ENCODE assay signal across 8 cellular contexts in the genomic region with DNA sequence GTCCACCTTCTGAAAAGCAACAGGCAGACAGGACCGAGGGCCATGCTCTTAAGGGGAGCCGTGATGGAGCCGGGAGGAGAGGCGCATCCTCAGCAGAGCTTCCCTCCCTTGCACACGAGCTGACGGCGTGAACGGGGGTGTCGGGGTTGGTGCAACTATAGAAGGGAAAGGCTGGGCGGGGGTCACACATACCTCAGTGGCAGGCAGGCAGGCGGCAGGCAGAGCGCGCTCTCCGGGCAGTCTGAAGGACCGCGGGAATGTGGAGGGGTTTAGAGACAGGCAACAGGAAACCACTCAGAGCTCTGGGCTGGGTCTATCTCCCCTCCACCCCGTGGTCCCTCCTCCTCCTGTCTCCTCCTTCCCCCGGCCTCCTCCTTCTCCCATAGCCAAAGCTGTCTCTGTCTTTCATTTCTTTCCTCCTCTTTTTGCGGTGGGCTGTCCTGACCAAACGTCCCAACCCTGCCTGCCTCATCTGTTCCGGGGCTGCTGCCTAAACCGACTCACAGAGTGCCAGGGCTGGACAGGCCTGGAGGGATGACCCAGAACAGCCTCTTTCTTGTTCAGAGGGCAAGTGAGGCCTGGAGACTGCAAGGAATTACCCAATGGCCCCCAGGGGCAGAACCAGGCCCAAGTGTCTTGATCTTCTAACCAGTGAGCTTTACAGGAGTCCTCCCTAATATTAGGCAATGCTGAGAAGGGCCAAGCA. TPM values are rescaled to one million over a fixed set of nuclear protein-coding genes. Genes with fewer than 3 reads are reported as not detected.
A peak's percentile ranks its signal among the peaks of the same experiment; 100 is the strongest.
DNase-seq lines count a peak whose midpoint lies in the region; ATAC-seq and TF ChIP-seq lines count a peak whose summit lies in the region.

Gene SPARC (minus strand): TSS at position 243 of the 706 bp plus-strand sequence. CDS start 10,727 bp downstream, outside the sequence.

- DNase-seq in CD14-positive monocyte (ENCODE audit: low spot score): no peak
- DNase-seq in HK-2 (ENCODE audit: unreplicated experiment): peak; percentile 79
- peak; percentile 98 for DNase-seq in fibroblast of villous mesenchyme (ENCODE audit: low read depth)
- no peak for DNase-seq in naive thymus-derived CD4-positive, alpha-beta T cell
- peak; percentile 88 to 91 for DNase-seq in aorta
- DNase-seq in erythroblast (lab: John Stamatoyannopoulos, UW): no peak

- no peaks in the 10 kb centered on the region for H3K9me3 ChIP-seq in naive thymus-derived CD4-positive, alpha-beta T cell (ENCODE audit: control insufficient read depth in 2 of 3, low read length in 3 of 3)
- H3K9me3 ChIP-seq in aorta (ENCODE audit: control insufficient read depth, low read length): no peaks in the 10 kb centered on the region

- WGBS in aorta, 2 donors: 1% methylated on average over 22 of the region's 22 CpGs

- H3K9me3 Mint-ChIP-seq in CD14-positive monocyte: peaks cover 0 to 5% (median 0%) of the 10 kb centered on the region in 7 donors
- H3K9me3 Mint-ChIP-seq in naive thymus-derived CD4-positive, alpha-beta T cell: peaks cover 0 to 2% (median 0%) of the 10 kb centered on the region in 11 donors

- no peaks in the 10 kb centered on the region for H3K36me3 Mint-ChIP-seq in CD14-positive monocyte
- H3K36me3 Mint-ChIP-seq in naive thymus-derived CD4-positive, alpha-beta T cell: no peaks in the 10 kb centered on the region

- H3K27me3 ChIP-seq in naive thymus-derived CD4-positive, alpha-beta T cell (ENCODE audit: control insufficient read depth in 2 of 2, insufficient read depth in 2 of 2, low read length in 2 of 2): peaks cover 0 to 4% of the 10 kb centered on the region in 2 donors
- H3K27me3 ChIP-seq in aorta (ENCODE audit: control insufficient read depth in 1 of 2, insufficient read depth in 2 of 2, low read length in 1 of 2): no peaks in the 10 kb centered on the region

- no peaks in the 10 kb centered on the region for H3K36me3 ChIP-seq in naive thymus-derived CD4-positive, alpha-beta T cell (ENCODE audit: control insufficient read depth in 2 of 3, insufficient read depth in 3 of 3, low read length in 3 of 3)
- H3K36me3 ChIP-seq in aorta (ENCODE audit: control insufficient read depth in 1 of 2, insufficient read depth in 2 of 2, low read length in 1 of 2): peaks cover 0 to 2% of the 10 kb centered on the region in 2 donors

- peaks cover 4 to 12% (median 7%) of the 10 kb centered on the region in 3 donors for H3K27me3 Mint-ChIP-seq in CD14-positive monocyte (ENCODE audit: low read depth in 3 of 3)
- H3K27me3 Mint-ChIP-seq in naive thymus-derived CD4-positive, alpha-beta T cell: peaks cover 29 to 52% (median 38%) of the 10 kb centered on the region in 5 donors

- intact Hi-C loops in CD14-positive monocyte (cut with micrococcal nuclease): no loop called here
- intact Hi-C loops in naive thymus-derived CD4-positive, alpha-beta T cell (cut with micrococcal nuclease): no loop called here
- intact Hi-C loops in aorta (cut with DNase I): loop anchor here in 1 of 2 donors (2.0 kb wide), 1 partner anchor 54 kb away; no protein-coding TSS in a partner anchor

- peak within 1 kb of the TSS; percentile 73 to 93 for H3K4me3 Mint-ChIP-seq in CD14-positive monocyte
- peak within 1 kb of the TSS in 9 of 10 donors; percentile 26 to 80 (median 63) for H3K4me3 Mint-ChIP-seq in naive thymus-derived CD4-positive, alpha-beta T cell

- CTCF ChIA-PET in naive thymus-derived CD4-positive, alpha-beta T cell (lab: Charles Lee): no interaction called here

- TF ChIP-seq CTCF in CD14-positive monocyte (IDR thresholded peaks at IDR 0.05) (no peak), WI38 (IDR thresholded peaks at IDR 0.05; ENCODE audit: low read depth, low read length) (no peak), fibroblast of villous mesenchyme (IDR thresholded peaks at IDR 0.05; ENCODE audit: insufficient read depth, low read depth, low read length) (no peak)

- H3K27ac Mint-ChIP-seq in CD14-positive monocyte: peak within 1 kb of the TSS in 4 of 7 donors; percentile 23 to 51 (median 45)
- H3K27ac Mint-ChIP-seq in naive thymus-derived CD4-positive, alpha-beta T cell: no peak within 1 kb of the TSS

- H3K4me1 ChIP-seq in naive thymus-derived CD4-positive, alpha-beta T cell (ENCODE audit: control insufficient read depth in 2 of 2, insufficient read depth in 2 of 2, low read length in 2 of 2): no peaks in the 10 kb centered on the region
- peaks cover 8 to 13% of the 10 kb centered on the region in 2 donors for H3K4me1 ChIP-seq in aorta (ENCODE audit: control insufficient read depth in 1 of 2, insufficient read depth in 2 of 2, low read length in 2 of 2)

- POLR2A ChIA-PET in naive thymus-derived CD4-positive, alpha-beta T cell (lab: Charles Lee): no interaction called here

- ATAC-seq in GM19438 (IDR thresholded peaks at IDR 0.05; ENCODE audit: low read depth, unreplicated experiment) (peak; percentile 68), aorta (ENCODE audit: low FRiP score) (peak; percentile 92)
- peak; percentile 50 for ATAC-seq in naive thymus-derived CD4-positive, alpha-beta T cell

- no peak within 1 kb of the TSS for H3K27ac ChIP-seq in naive thymus-derived CD4-positive, alpha-beta T cell (ENCODE audit: low read depth, low read length)
- peak within 1 kb of the TSS; percentile 78 to 90 for H3K27ac ChIP-seq in aorta (ENCODE audit: low read depth in 1 of 2, low read length in 2 of 2)

- H3K4me1 Mint-ChIP-seq in CD14-positive monocyte: peaks cover 60% of the 10 kb centered on the region
- peaks cover 0 to 15% (median 13%) of the 10 kb centered on the region in 7 donors for H3K4me1 Mint-ChIP-seq in naive thymus-derived CD4-positive, alpha-beta T cell

- no peak for TF ChIP-seq POLR2A in erythroblast (IDR thresholded peaks at IDR 0.05; ENCODE audit: low read length)

- H3K4me3 ChIP-seq in WI38 (ENCODE audit: low read depth, low read length) (peak within 1 kb of the TSS; percentile 100), fibroblast of villous mesenchyme (ENCODE audit: low read depth, low read length) (peak within 1 kb of the TSS; percentile 84), aorta (ENCODE audit: low read length in 2 of 2) (peak within 1 kb of the TSS; percentile 60 to 91)
- H3K4me3 ChIP-seq in naive thymus-derived CD4-positive, alpha-beta T cell (ENCODE audit: low read length): no peak within 1 kb of the TSS

RNA-seq across cellular contexts. Expression of gene SPARC, which starts in this region (rescaled TPM):
- polyA plus RNA-seq in CD14-positive monocyte (10 to 100 TPM; 10.7 to 19.7 TPM), aorta (1,000 to 10,000 TPM; 1,151 to 1,861 TPM)
- total RNA-seq in fibroblast of villous mesenchyme (1,969 and 2,230 TPM in 2 replicates), aorta (1,000 to 10,000 TPM; 2,087 to 2,608 TPM)
- total RNA-seq in naive thymus-derived CD4-positive, alpha-beta T cell: 10 to 100 TPM in 1 of 5 experiments, 1 to 10 TPM in 1, under 1 TPM in 2, not detected in 1; 0.43 to 14.5 (median 1.4) TPM
- polyA plus RNA-seq in naive thymus-derived CD4-positive, alpha-beta T cell: under 1 TPM in 1 of 2 donors, not detected in 1; 0.30 TPM

Comparison
In these comparisons a context has a peak if more than half of its experiments do, and no peak if none do; other contexts are left out.
1. RNA of gene SPARC (total RNA-seq): 2,087 to 2,608 TPM in aorta and 1,969 to 2,230 TPM in fibroblast of villous mesenchyme; 0.43 to 14.5 TPM in naive thymus-derived CD4-positive, alpha-beta T cell; every median in the first group is over 100 times any median in the second.
2. RNA of gene SPARC (polyA plus RNA-seq): 1,151 to 1,861 TPM in aorta; 10.7 to 19.7 TPM in CD14-positive monocyte and 0.30 TPM in naive thymus-derived CD4-positive, alpha-beta T cell; every median in the first group is over 10 times any median in the second.
3. DNase-seq: peak in HK-2 (single experiment), fibroblast of villous mesenchyme (single experiment) and aorta (2 of 2); none in CD14-positive monocyte (single experiment), naive thymus-derived CD4-positive, alpha-beta T cell (0 of 9) and erythroblast (0 of 2).
4. H3K27ac Mint-ChIP-seq: peak in CD14-positive monocyte (4 of 7); none in naive thymus-derived CD4-positive, alpha-beta T cell (0 of 9).
5. Peak in every context shown above with its lines, with median percentiles within 50 percentile points of each other: ATAC-seq.